9 cellular contexts compared by ENCODE assay signal in genomic region chr9:27365977-27366376, GRCh38.
DNase-seq lines count a peak whose midpoint lies in the region; ATAC-seq and TF ChIP-seq lines count a peak whose summit lies in the region.
"Had no signal": no experiment of that assay in that cellular context is flagged by ENCODE, and none has a peak within 500 bp of the region (broad histone marks: within the 10 kb centered on the region; RNA-seq: fewer than 3 reads in every experiment).

No MANE protein-coding gene starts in this region.

- TF ChIP-seq POLR2A in NB4 (IDR thresholded peaks at IDR 0.05; ENCODE audit: extremely low read depth, insufficient read length), result no peak

- no peaks in the 10 kb centered on the region for H3K9me3 Mint-ChIP-seq in GM23338

- ATAC-seq in GM18508 (IDR thresholded peaks at IDR 0.05; ENCODE audit: insufficient read depth, unreplicated experiment), result peak; percentile 87
- peak; percentile 22; the same call in 2 of the 3 replicates for ATAC-seq in GM23338

- H3K79me2 ChIP-seq in GM23338 (replicated peaks; ENCODE audit: insufficient read depth), result no peaks in the 10 kb centered on the region

- peaks cover 67% of the 10 kb centered on the region for H3K4me1 Mint-ChIP-seq in GM23338

- H3K36me3 ChIP-seq in GM23338 (ENCODE audit: insufficient read depth), result no peaks in the 10 kb centered on the region

- H3K4me2 ChIP-seq in GM23338, result peak overlapping the region; percentile 68

- H3K9me2 ChIP-seq in GM23338 (ENCODE audit: insufficient read depth), result peaks cover 4% of the 10 kb centered on the region

- no peak overlapping the region for H2AFZ ChIP-seq in GM23338

- peaks cover 14% of the 10 kb centered on the region for H3K27me3 Mint-ChIP-seq in GM23338 (ENCODE audit: insufficient read depth, low read depth, poor library complexity)

- H3K27ac ChIP-seq in GM23338 (ENCODE audit: low read depth), result no peak overlapping the region

- no peak overlapping the region for H3K4me3 ChIP-seq in GM23338
- H3K4me3 ChIP-seq in NB4 (ENCODE audit: low read depth, low read length), result no peak overlapping the region

- no peak overlapping the region; the same call in 2 of the 3 replicates for H3K4me3 Mint-ChIP-seq in GM23338

- no peak for TF ChIP-seq CTCF in GM23338 (conservative IDR thresholded peaks at IDR 0.05; ENCODE audit: low read depth in 2 of 2)
- TF ChIP-seq CTCF in NB4 (IDR thresholded peaks at IDR 0.05; ENCODE audit: low read depth, low read length), result no peak

- DNase-seq in GM23338 (ENCODE audit: low spot score) (no peak), NB4 (ENCODE audit: low read depth) (peak; percentile 20), iris pigment epithelial cell (ENCODE audit: low read depth) (peak; percentile 39), NCI-H2107 (lab: John Stamatoyannopoulos, UW) (no peak), NCI-H2081 (lab: John Stamatoyannopoulos, UW) (no peak), HK-2 (ENCODE audit: unreplicated experiment) (no peak), iPS-NIHi7 (ENCODE audit: extremely low spot score) (no peak)
- DNase-seq: IMR-90 had no signal

- no peaks in the 10 kb centered on the region for H4K20me1 ChIP-seq in GM23338 (replicated peaks; ENCODE audit: insufficient read depth)

- 0 out of 3 replicates have a peak, but pooled peaks cover 6% of the 10 kb centered on the region for H3K36me3 Mint-ChIP-seq in GM23338 (ENCODE audit: low read depth)

- H3K27ac Mint-ChIP-seq in GM23338, result peak overlapping the region; percentile 79

- no peaks in the 10 kb centered on the region for H3K27me3 ChIP-seq in GM23338 (ENCODE audit: insufficient read depth)

- H3K4me1 ChIP-seq in GM23338 (ENCODE audit: insufficient read depth), result peaks cover 58% of the 10 kb centered on the region

- H3F3A ChIP-seq in GM23338 (replicated peaks; ENCODE audit: low read depth), result no peaks in the 10 kb centered on the region

TF ChIP-seq in GM23338, 12 proteins besides CTCF, POLR2A, EP300 and RAD21:
- TF ChIP-seq POLR2AphosphoS5 (IDR thresholded peaks at IDR 0.05; ENCODE audit: low read depth), result no peak
- TF ChIP-seq NANOG (IDR thresholded peaks at IDR 0.05; ENCODE audit: borderline replicate concordance), result no peak
- no peak for TF ChIP-seq STAT1 (IDR thresholded peaks at IDR 0.05; ENCODE audit: unreplicated experiment)
TF ChIP-seq in GM23338: peak in this region for 0.

Comparison
In these comparisons a context has a peak if more than half of its experiments do, and no peak if none do; other contexts are left out.
1. DNase-seq: peak in NB4 (single experiment) and iris pigment epithelial cell (single experiment); none in GM23338 (single experiment), NCI-H2107 (single experiment), NCI-H2081 (0 of 2), HK-2 (single experiment) and iPS-NIHi7 (single experiment).